Comparison of ENCODE assay signal across 1 cellular context in the genomic region with DNA sequence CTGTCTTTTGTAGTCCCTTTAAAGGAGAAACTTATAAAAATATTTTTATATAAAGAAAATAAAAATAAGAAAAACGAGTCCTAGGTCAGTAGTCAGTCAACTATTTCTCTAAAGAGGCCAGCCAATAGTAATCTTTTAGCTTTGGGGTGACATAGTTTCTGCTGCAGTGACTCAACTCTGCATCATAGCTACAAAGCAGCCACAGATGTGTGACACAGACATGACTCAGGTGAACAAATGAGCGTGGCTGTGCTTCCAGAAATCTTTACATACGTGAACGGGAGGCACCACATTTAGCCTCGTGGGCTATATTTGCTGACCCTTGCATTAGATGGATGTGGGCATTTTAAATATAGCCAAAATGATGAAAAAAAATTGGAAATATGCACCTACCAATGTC.
TF ChIP-seq lines count a peak whose summit lies in the region.

No MANE protein-coding gene starts in this region.

TF ChIP-seq in IMR-90, 13 proteins besides CTCF, POLR2A, EP300 and RAD21 (continued from another document):
- TF ChIP-seq, protein P1, sequence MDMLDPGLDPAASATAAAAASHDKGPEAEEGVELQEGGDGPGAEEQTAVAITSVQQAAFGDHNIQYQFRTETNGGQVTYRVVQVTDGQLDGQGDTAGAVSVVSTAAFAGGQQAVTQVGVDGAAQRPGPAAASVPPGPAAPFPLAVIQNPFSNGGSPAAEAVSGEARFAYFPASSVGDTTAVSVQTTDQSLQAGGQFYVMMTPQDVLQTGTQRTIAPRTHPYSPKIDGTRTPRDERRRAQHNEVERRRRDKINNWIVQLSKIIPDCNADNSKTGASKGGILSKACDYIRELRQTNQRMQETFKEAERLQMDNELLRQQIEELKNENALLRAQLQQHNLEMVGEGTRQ (IDR thresholded peaks at IDR 0.05; ENCODE audit: low read depth, low read length) = no peak
- TF ChIP-seq MXI1 (IDR thresholded peaks at IDR 0.05; ENCODE audit: borderline replicate concordance, low read depth, low read length) = no peak
- TF ChIP-seq RFX5 (IDR thresholded peaks at IDR 0.05; ENCODE audit: low read depth, low read length) = no peak
